ENCODE assay signal across 21 cellular contexts in the genomic region with DNA sequence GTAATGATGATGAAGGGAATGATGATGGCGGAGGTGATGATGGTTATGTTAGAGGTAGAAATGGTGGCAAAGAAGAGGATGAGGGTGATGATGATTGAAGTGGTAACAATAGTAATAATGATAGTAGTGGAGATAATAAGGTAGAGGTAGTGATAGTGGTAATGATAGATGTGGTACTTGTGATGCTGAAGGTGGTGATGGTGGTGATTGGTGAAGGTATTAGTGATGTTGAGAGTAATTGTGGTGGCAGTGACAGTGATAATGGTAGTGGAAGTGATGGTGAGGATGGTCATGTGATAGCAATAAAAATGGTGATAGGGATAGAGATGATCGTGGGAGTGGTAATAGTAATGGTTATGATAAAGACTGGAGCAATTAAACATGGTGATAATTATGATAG.
"Had no signal": no experiment of that assay in that cellular context is flagged by ENCODE, and none has a peak within 500 bp of the region (broad histone marks: within the 10 kb centered on the region; RNA-seq: fewer than 3 reads in every experiment).

No MANE protein-coding gene starts in this region.

- H3K27ac ChIP-seq: colonic mucosa, pancreas, thyroid gland had no signal

- H3K4me1 Mint-ChIP-seq: stimulated activated memory B cell treated with anti-CD40 and anti-IgM and Interleukin-4, amounts not matched to agents 10 μg/mL and 1 μg/mL and 100 μg/mL, for 72 hours had no signal

- H3K4me2 ChIP-seq: smooth muscle cell had no signal

- H3K9me3 ChIP-seq: colonic mucosa, gastrocnemius medialis, pancreas, thyroid gland had no signal

- ATAC-seq: natural killer cell; pancreas; stimulated activated memory B cell treated with anti-CD40 and anti-IgM and Interleukin-4, amounts not matched to agents 10 μg/mL and 1 μg/mL and 100 μg/mL, for 72 hours had no signal

- H3K9me3 Mint-ChIP-seq: dendritic cell treated with granulocyte-macrophage colony-stimulating factor and Interleukin-4, amounts not matched to agents 40 ng/mL and 50 ng/mL, for 4 days; memory B cell; natural killer cell; stimulated activated memory B cell treated with anti-CD40 and anti-IgM and Interleukin-4, amounts not matched to agents 10 μg/mL and 1 μg/mL and 100 μg/mL, for 72 hours; stimulated activated naive CD8-positive, alpha-beta T cell treated with anti-CD3 and anti-CD28 coated beads, Interleukin-15, Interleukin-2, amounts not matched to agents 100 ng/mL and 50 ng/mL, for 24 hours had no signal

- H3K27ac Mint-ChIP-seq: dendritic cell treated with granulocyte-macrophage colony-stimulating factor and Interleukin-4, amounts not matched to agents 40 ng/mL and 50 ng/mL, for 4 days; endodermal cell; memory B cell; natural killer cell; progenitor cell of endocrine pancreas; stimulated activated memory B cell treated with anti-CD40 and anti-IgM and Interleukin-4, amounts not matched to agents 10 μg/mL and 1 μg/mL and 100 μg/mL, for 72 hours; stimulated activated naive CD8-positive, alpha-beta T cell treated with anti-CD3 and anti-CD28 coated beads, Interleukin-15, Interleukin-2, amounts not matched to agents 100 ng/mL and 50 ng/mL, for 24 hours had no signal

- H3K27me3 Mint-ChIP-seq: dendritic cell treated with granulocyte-macrophage colony-stimulating factor and Interleukin-4, amounts not matched to agents 40 ng/mL and 50 ng/mL, for 4 days; progenitor cell of endocrine pancreas; stimulated activated naive CD8-positive, alpha-beta T cell treated with anti-CD3 and anti-CD28 coated beads, Interleukin-15, Interleukin-2, amounts not matched to agents 100 ng/mL and 50 ng/mL, for 24 hours had no signal

- H3K4me3 Mint-ChIP-seq: dendritic cell treated with granulocyte-macrophage colony-stimulating factor and Interleukin-4, amounts not matched to agents 40 ng/mL and 50 ng/mL, for 4 days; endodermal cell; memory B cell; natural killer cell; stimulated activated memory B cell treated with anti-CD40 and anti-IgM and Interleukin-4, amounts not matched to agents 10 μg/mL and 1 μg/mL and 100 μg/mL, for 72 hours; stimulated activated naive CD8-positive, alpha-beta T cell treated with anti-CD3 and anti-CD28 coated beads, Interleukin-15, Interleukin-2, amounts not matched to agents 100 ng/mL and 50 ng/mL, for 24 hours had no signal

- H3K36me3 ChIP-seq: colonic mucosa, gastrocnemius medialis, pancreas, thyroid gland had no signal

- DNase-seq: colonic mucosa; effector CD8-positive, alpha-beta T cell; foreskin fibroblast; gastrocnemius medialis; head of caudate nucleus; natural killer cell; occipital lobe; pancreas; stimulated activated CD4-positive, alpha-beta T cell treated with anti-CD3 and anti-CD28 coated beads, Interleukin-12 subunit alpha, Interleukin-12 subunit beta, amount 100 ng/mL, for 4 hours; stimulated activated CD4-positive, alpha-beta T cell treated with anti-CD3 and anti-CD28 coated beads, Interleukin-1b, Interleukin-23, amount 100 ng/mL, for 48 hours; stimulated activated CD4-positive, alpha-beta T cell treated with anti-CD3 and anti-CD28 coated beads, Interleukin-4, amount 100 ng/mL, for 24 hours; thyroid gland; trophoblast cell had no signal

- H3K4me3 ChIP-seq: colonic mucosa, gastrocnemius medialis, lung, pancreas, smooth muscle cell, thyroid gland had no signal

- H3K27me3 ChIP-seq: colonic mucosa, gastrocnemius medialis, pancreas, thyroid gland had no signal

- H3K4me1 ChIP-seq: colonic mucosa, pancreas, thyroid gland had no signal
